23 cellular contexts compared by ENCODE assay signal in genomic region chr1:220994671-220995070, GRCh38.
"Had no signal": no experiment of that assay in that cellular context is flagged by ENCODE, and none has a peak within 500 bp of the region (broad histone marks: within the 10 kb centered on the region; RNA-seq: fewer than 3 reads in every experiment).

No MANE protein-coding gene starts in this region.

- H3K36me3 Mint-ChIP-seq: stimulated activated effector memory CD8-positive, alpha-beta T cell treated with anti-CD3 and anti-CD28 coated beads, Interleukin-12 subunit alpha, Interleukin-12 subunit beta, amount 100 ng/mL, for 72 hours; type B pancreatic cell had no signal

- H3K4me3 Mint-ChIP-seq: stimulated activated effector memory CD8-positive, alpha-beta T cell treated with anti-CD3 and anti-CD28 coated beads, Interleukin-12 subunit alpha, Interleukin-12 subunit beta, amount 100 ng/mL, for 72 hours; stimulated activated naive CD8-positive, alpha-beta T cell treated with anti-CD3 and anti-CD28 coated beads, Interleukin-15, amount 100 ng/mL, for 72 hours; stimulated activated naive CD8-positive, alpha-beta T cell treated with anti-CD3 and anti-CD28 coated beads, Interleukin-15, Interleukin-2, amounts not matched to agents 100 ng/mL and 50 ng/mL, for 24 hours; type B pancreatic cell had no signal

- H3K27ac Mint-ChIP-seq: stimulated activated effector memory CD8-positive, alpha-beta T cell treated with anti-CD3 and anti-CD28 coated beads, Interleukin-12 subunit alpha, Interleukin-12 subunit beta, amount 100 ng/mL, for 72 hours; stimulated activated naive CD8-positive, alpha-beta T cell treated with anti-CD3 and anti-CD28 coated beads, Interleukin-15, amount 100 ng/mL, for 72 hours; stimulated activated naive CD8-positive, alpha-beta T cell treated with anti-CD3 and anti-CD28 coated beads, Interleukin-15, Interleukin-2, amounts not matched to agents 100 ng/mL and 50 ng/mL, for 24 hours; type B pancreatic cell had no signal

- H3K4me1 Mint-ChIP-seq: stimulated activated effector memory CD8-positive, alpha-beta T cell treated with anti-CD3 and anti-CD28 coated beads, Interleukin-12 subunit alpha, Interleukin-12 subunit beta, amount 100 ng/mL, for 72 hours; stimulated activated naive CD8-positive, alpha-beta T cell treated with anti-CD3 and anti-CD28 coated beads, Interleukin-15, amount 100 ng/mL, for 72 hours had no signal

- DNase-seq: stimulated activated CD4-positive, alpha-beta T cell treated with anti-CD3 and anti-CD28 coated beads, Interleukin-2, amount 100 ng/mL, for 24 hours; stimulated activated CD4-positive, alpha-beta T cell treated with anti-CD3 and anti-CD28 coated beads, Interleukin-2, amount 100 ng/mL, for 48 hours; stimulated activated CD4-positive, alpha-beta T cell treated with anti-CD3 and anti-CD28 coated beads, Interleukin-4, amount 100 ng/mL, for 1 hour; stimulated activated CD4-positive, alpha-beta T cell treated with anti-CD3 and anti-CD28 coated beads, Interleukin-4, amount 100 ng/mL, for 24 hours; stimulated activated CD4-positive, alpha-beta T cell treated with anti-CD3 and anti-CD28 coated beads, Interleukin-4, amount 100 ng/mL, for 4 hours; stimulated activated CD8-positive, alpha-beta memory T cell treated with anti-CD3 and anti-CD28 coated beads, Interleukin-4, amount 100 ng/mL, for 48 hours; stimulated activated naive CD4-positive, alpha-beta T cell; stimulated activated naive CD4-positive, alpha-beta T cell treated with Interleukin-2 at 50 U/mL for 16 hours; stimulated activated naive CD8-positive, alpha-beta T cell treated with anti-CD3 and anti-CD28 coated beads, Interleukin-15, amount 100 ng/mL, for 72 hours; stimulated activated naive CD8-positive, alpha-beta T cell treated with anti-CD3 and anti-CD28 coated beads, Interleukin-15, Interleukin-2, amounts not matched to agents 100 U/mL and 50 U/mL, for 24 hours; stomach; substantia nigra; testis; thyroid gland; tibial artery; transverse colon; trophoblast cell; upper lobe of left lung; upper lobe of right lung; uterus had no signal

- ATAC-seq: stimulated activated effector memory CD8-positive, alpha-beta T cell treated with anti-CD3 and anti-CD28 coated beads, Interleukin-12 subunit alpha, Interleukin-12 subunit beta, amount 100 ng/mL, for 72 hours; stimulated activated naive CD8-positive, alpha-beta T cell treated with anti-CD3 and anti-CD28 coated beads, Interleukin-15, amount 100 ng/mL, for 72 hours; stimulated activated naive CD8-positive, alpha-beta T cell treated with anti-CD3 and anti-CD28 coated beads, Interleukin-15, Interleukin-2, amounts not matched to agents 100 U/mL and 50 U/mL, for 24 hours; upper lobe of right lung had no signal
